Comparison of ENCODE assay signal across 8 cellular contexts in the genomic region with DNA sequence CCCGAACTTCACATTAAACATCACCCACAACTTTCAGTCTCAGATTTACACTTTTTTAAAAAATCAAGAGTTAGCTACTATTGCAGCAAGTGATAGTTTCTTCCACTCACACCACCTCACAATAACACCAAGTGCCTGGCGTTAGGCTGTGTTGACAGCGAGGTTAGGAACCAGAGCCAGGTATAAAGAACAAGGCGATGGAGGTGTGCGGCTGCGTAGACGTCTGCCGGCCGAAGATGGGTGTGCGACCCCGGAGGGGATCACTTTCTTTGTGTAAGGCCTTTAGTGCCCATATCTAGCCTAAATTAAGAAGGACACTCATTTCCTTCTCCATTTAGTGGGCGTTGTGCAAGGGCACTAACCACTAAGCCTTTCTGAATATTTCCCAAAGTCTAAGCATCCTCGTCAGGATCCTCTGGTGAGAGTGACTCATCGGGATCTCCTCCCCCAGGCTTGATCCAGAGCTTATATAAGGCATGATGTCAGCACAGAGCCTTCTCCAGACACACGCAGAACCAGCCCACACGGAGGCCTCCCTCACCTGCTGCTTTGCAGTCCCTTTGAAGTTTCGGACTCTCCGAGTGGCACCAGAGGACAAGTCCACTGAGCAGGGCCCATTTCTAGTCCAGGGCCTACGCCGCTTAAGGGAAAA. TPM values are rescaled to one million over a fixed set of nuclear protein-coding genes. Genes with fewer than 3 reads are reported as not detected.
DNase-seq lines count a peak whose midpoint lies in the region; ATAC-seq and TF ChIP-seq lines count a peak whose summit lies in the region.

No MANE protein-coding gene starts in this region.

- H3K4me1 ChIP-seq in A673 (ENCODE audit: insufficient read depth, low read length, poor library complexity, severe bottlenecking) (peaks cover 3% of the 10 kb centered on the region), HCT116 (ENCODE audit: control insufficient read depth in 1 of 2, insufficient read depth in 2 of 2, low read length in 2 of 2) (peaks cover 9 to 15% of the 10 kb centered on the region in 2 experiments; a peak in 3 of 4 replicates), adipocyte (ENCODE audit: control insufficient read depth, insufficient read depth, low read length) (peaks cover 9% of the 10 kb centered on the region), iPS DF 6.9 (ENCODE audit: control insufficient read depth, insufficient read depth, low read length) (peaks cover 5% of the 10 kb centered on the region; the same call in 1 of the 2 replicates)

- H3K9me2 ChIP-seq in HCT116 (ENCODE audit: insufficient read depth), result no peaks in the 10 kb centered on the region

- no peak for TF ChIP-seq CTCF in A673 (conservative IDR thresholded peaks at IDR 0.05; ENCODE audit: low read depth, low read length)
- TF ChIP-seq CTCF in HCT116 (IDR thresholded peaks at IDR 0.05 in 2 of 3, conservative IDR thresholded peaks at IDR 0.05 in 1 of 3; ENCODE audit: borderline replicate concordance in 1 of 3, insufficient read depth in 1 of 3, low read depth in 2 of 3, low read length in 2 of 3), result no peak

- H3K4me3 ChIP-seq in A673 (ENCODE audit: low read depth, low read length, poor library complexity, severe bottlenecking) (peak overlapping the region; percentile 33), HCT116 (replicated peaks in 1 of 2; ENCODE audit: low read depth in 1 of 2, low read length in 2 of 2) (no peak overlapping the region), adipocyte (ENCODE audit: low read length) (peak overlapping the region; percentile 61), iPS DF 6.9 (ENCODE audit: low read length) (peak overlapping the region; percentile 14; the same call in 1 of the 2 replicates), skin epidermis (peak overlapping the region in 4 of 7 experiments; percentile 20 to 38 (median 33))

- H3K27ac ChIP-seq in A673 (ENCODE audit: low read depth, low read length, poor library complexity, severe bottlenecking) (no peak overlapping the region), HCT116 (ENCODE audit: low read depth, low read length) (no peak overlapping the region), iPS DF 6.9 (ENCODE audit: low read length) (no peak overlapping the region), skin epidermis (peak overlapping the region in 18 of 21 experiments; percentile 2 to 74 (median 50))

- H3K9me3 ChIP-seq in A673 (ENCODE audit: low read depth, low read length, poor library complexity, severe bottlenecking) (no peaks in the 10 kb centered on the region), HCT116 (ENCODE audit: control insufficient read depth in 1 of 2, insufficient read depth in 1 of 2, low read depth in 1 of 2, low read length in 2 of 2) (no peaks in the 10 kb centered on the region), adipocyte (ENCODE audit: control insufficient read depth, low read length) (no peaks in the 10 kb centered on the region), iPS DF 6.9 (ENCODE audit: control insufficient read depth, insufficient read depth, low read length) (no peaks in the 10 kb centered on the region)

- H4K20me1 ChIP-seq in HCT116 (ENCODE audit: insufficient read depth), result no peaks in the 10 kb centered on the region

- ATAC-seq in HCT116 (peak; percentile 72), GM18873 (IDR thresholded peaks at IDR 0.05; ENCODE audit: low FRiP score, unreplicated experiment) (no peak)

- RAD21 ChIA-PET in HCT116 (lab: Charles Lee; ENCODE audit: low non-redundant PET in 1 of 2, low total read pairs in 2 of 2, uncharacterized antibody in 2 of 2, unreplicated experiment in 2 of 2), result no interaction called here

- peak overlapping the region; percentile 90 for H2AFZ ChIP-seq in HCT116 (ENCODE audit: low read depth, low read length, poor library complexity, severe bottlenecking)

- intact Hi-C loops in A673 (cut with micrococcal nuclease; ENCODE audit: unreplicated experiment) (no loop called here), HCT116 (cut with micrococcal nuclease) (no loop called here)

- POLR2A ChIA-PET in A673 (lab: Charles Lee; ENCODE audit: low non-redundant PET) (no interaction called here), HCT116 (lab: Charles Lee) (no interaction called here)

- H3K79me2 ChIP-seq in HCT116 (ENCODE audit: insufficient read depth, low read length), result no peaks in the 10 kb centered on the region

- DNase-seq in A673 (ENCODE audit: low spot score), result peak; percentile 65
- DNase-seq in HCT116 (ENCODE audit: low read depth, low spot score), result peak; percentile 24
- peak; percentile 84 for DNase-seq in adipocyte (ENCODE audit: low read depth)
- no peak for DNase-seq in iPS DF 6.9 (ENCODE audit: low read depth, low spot score)
- no peak for DNase-seq in mesenteric fat pad (ENCODE audit: low spot score)
- no peak for DNase-seq in stimulated activated CD4-positive, alpha-beta T cell treated with anti-CD3 and anti-CD28 coated beads, Interleukin-15, amount 100 ng/mL, for 24 hours

- peak overlapping the region; percentile 40 for H3K4me2 ChIP-seq in HCT116 (ENCODE audit: low read length)

- WGBS in iPS DF 6.9 (ENCODE audit: insufficient coverage, insufficient read length), result no CpG with 5 or more reads among the region's 20 CpGs

- BruUV-seq in A673 (replicated peaks; lab: Mats Ljungman, UMichigan), result no TSS peak
- no TSS peak for BruUV-seq in HCT116 (replicated peaks; lab: Mats Ljungman, UMichigan)

- H3K36me3 ChIP-seq in A673 (ENCODE audit: insufficient read depth, low read length, poor library complexity, severe bottlenecking) (no peaks in the 10 kb centered on the region), HCT116 (ENCODE audit: control insufficient read depth in 1 of 2, insufficient read depth in 2 of 2, low read length in 2 of 2) (no peaks in the 10 kb centered on the region), adipocyte (ENCODE audit: control insufficient read depth, insufficient read depth, low read length, severe bottlenecking) (no peaks in the 10 kb centered on the region), iPS DF 6.9 (ENCODE audit: control insufficient read depth, insufficient read depth, low read length) (no peaks in the 10 kb centered on the region)

- no peak for TF ChIP-seq POLR2A in HCT116 (IDR thresholded peaks at IDR 0.05; ENCODE audit: borderline replicate concordance, extremely low read depth, insufficient read depth, insufficient read length)

- CTCF ChIA-PET in A673 (lab: Charles Lee), result no interaction called here
- CTCF ChIA-PET in HCT116 (lab: Charles Lee), result interaction anchor here (0.8 kb wide), 1 partner anchor 14 kb away, joined by 3 read pairs; no protein-coding TSS in a partner anchor

- peaks cover 22% of the 10 kb centered on the region for H3K27me3 ChIP-seq in A673 (replicated peaks; ENCODE audit: insufficient read depth, low read depth, low read length, poor library complexity)
- no peaks in the 10 kb centered on the region for H3K27me3 ChIP-seq in HCT116 (ENCODE audit: insufficient read depth, low read length)
- peaks cover 6% of the 10 kb centered on the region for H3K27me3 ChIP-seq in adipocyte (replicated peaks; ENCODE audit: control insufficient read depth, insufficient read depth, low read length)
- peaks cover 3% of the 10 kb centered on the region; the same call in 1 of the 2 replicates for H3K27me3 ChIP-seq in iPS DF 6.9 (ENCODE audit: control insufficient read depth, insufficient read depth, low read length)

- H3K9ac ChIP-seq in HCT116 (ENCODE audit: low read length) (no peak overlapping the region), adipocyte (ENCODE audit: low read length) (no peak overlapping the region)

- no peak for TF ChIP-seq RAD21 in HCT116 (IDR thresholded peaks at IDR 0.05; ENCODE audit: low read depth)

TF ChIP-seq in HCT116, 20 proteins besides CTCF, POLR2A, EP300 and RAD21 (continues in another document):
- TF ChIP-seq EZH2 (IDR thresholded peaks at IDR 0.05) (no peak), CEBPB (IDR thresholded peaks at IDR 0.05; ENCODE audit: low read depth) (no peak), FOSL1 (IDR thresholded peaks at IDR 0.05; ENCODE audit: low read depth) (peak; percentile 30; the same call in 1 of the 2 replicates)
- TF ChIP-seq, protein P1, sequence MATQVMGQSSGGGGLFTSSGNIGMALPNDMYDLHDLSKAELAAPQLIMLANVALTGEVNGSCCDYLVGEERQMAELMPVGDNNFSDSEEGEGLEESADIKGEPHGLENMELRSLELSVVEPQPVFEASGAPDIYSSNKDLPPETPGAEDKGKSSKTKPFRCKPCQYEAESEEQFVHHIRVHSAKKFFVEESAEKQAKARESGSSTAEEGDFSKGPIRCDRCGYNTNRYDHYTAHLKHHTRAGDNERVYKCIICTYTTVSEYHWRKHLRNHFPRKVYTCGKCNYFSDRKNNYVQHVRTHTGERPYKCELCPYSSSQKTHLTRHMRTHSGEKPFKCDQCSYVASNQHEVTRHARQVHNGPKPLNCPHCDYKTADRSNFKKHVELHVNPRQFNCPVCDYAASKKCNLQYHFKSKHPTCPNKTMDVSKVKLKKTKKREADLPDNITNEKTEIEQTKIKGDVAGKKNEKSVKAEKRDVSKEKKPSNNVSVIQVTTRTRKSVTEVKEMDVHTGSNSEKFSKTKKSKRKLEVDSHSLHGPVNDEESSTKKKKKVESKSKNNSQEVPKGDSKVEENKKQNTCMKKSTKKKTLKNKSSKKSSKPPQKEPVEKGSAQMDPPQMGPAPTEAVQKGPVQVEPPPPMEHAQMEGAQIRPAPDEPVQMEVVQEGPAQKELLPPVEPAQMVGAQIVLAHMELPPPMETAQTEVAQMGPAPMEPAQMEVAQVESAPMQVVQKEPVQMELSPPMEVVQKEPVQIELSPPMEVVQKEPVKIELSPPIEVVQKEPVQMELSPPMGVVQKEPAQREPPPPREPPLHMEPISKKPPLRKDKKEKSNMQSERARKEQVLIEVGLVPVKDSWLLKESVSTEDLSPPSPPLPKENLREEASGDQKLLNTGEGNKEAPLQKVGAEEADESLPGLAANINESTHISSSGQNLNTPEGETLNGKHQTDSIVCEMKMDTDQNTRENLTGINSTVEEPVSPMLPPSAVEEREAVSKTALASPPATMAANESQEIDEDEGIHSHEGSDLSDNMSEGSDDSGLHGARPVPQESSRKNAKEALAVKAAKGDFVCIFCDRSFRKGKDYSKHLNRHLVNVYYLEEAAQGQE (IDR thresholded peaks at IDR 0.05; ENCODE audit: low read depth), result no peak

RNA-seq across cellular contexts. Expression of a gene that starts 11.8 kb away (rescaled TPM):
- total RNA-seq in A673 (2021) (not detected in 2 replicates), HCT116 (2021; ENCODE audit: unreplicated experiment) (not detected), mesenteric fat pad (not detected)
- polyA plus RNA-seq in HCT116 (2012), result not detected in 2 replicates

Comparison
In these comparisons a context has a peak if more than half of its experiments do, and no peak if none do; other contexts are left out.
1. DNase-seq: peak in A673 (single experiment), HCT116 (single experiment) and adipocyte (single experiment); none in iPS DF 6.9 (single experiment), mesenteric fat pad (single experiment) and stimulated activated CD4-positive, alpha-beta T cell treated with anti-CD3 and anti-CD28 coated beads, Interleukin-15, amount 100 ng/mL, for 24 hours (single experiment).
2. H3K27ac ChIP-seq: peak in skin epidermis (18 of 21); none in A673 (single experiment), HCT116 (single experiment) and iPS DF 6.9 (single experiment).
3. H3K4me3 ChIP-seq: peak in A673 (single experiment), adipocyte (single experiment), iPS DF 6.9 (single experiment) and skin epidermis (4 of 7); none in HCT116 (0 of 2).